19 cellular contexts compared by ENCODE assay signal in the genomic region with DNA sequence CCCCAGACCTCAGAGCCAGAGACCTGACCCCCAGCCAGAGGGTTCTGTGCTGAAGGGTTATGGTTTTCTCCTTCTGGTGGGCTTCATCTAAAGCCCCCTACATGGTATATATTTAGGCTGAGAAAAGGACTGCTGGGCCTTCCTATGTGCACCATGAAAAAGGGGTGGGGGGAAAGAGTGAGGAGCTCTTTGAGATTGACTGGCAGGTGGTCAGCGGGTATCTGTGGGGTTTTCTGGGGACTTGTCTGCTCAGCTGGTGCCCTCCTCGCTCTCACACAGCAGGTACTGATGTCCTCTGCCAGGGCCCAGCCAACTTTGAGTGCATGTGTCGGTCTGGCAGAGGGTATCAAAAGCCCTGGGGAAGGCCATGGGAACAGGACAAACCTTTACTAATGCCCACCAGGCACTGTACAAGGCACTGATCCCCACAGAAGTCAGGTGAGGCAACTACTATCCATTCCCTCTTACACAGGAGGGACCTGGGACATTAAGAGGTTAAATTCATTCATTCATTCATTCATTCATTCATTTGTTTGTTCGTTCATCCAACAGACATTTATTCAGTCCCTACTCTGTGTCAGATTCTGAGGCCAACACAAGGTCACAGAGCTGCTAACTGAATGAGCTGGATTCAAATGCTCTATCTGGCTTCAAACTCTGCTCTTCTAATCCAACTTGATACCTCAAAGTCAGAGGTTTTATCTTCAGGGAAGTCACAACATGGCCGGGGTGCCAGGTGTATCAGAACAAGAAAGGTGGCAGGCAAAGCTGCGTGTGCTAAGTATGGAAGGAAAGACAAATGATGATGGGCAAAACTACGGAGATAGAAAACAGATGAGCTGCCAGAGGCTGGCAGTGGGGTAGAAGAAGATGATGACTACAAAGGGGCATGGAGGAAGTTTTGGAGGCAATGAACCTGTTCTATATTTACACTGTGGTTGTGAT. TPM values are rescaled to one million over a fixed set of nuclear protein-coding genes. Genes with fewer than 3 reads are reported as not detected.
DNase-seq lines count a peak whose midpoint lies in the region; ATAC-seq and TF ChIP-seq lines count a peak whose summit lies in the region.
"Had no signal": no experiment of that assay in that cellular context is flagged by ENCODE, and none has a peak within 500 bp of the region (broad histone marks: within the 10 kb centered on the region; RNA-seq: fewer than 3 reads in every experiment).

No MANE protein-coding gene starts in this region.

- H3K4me1 ChIP-seq in heart right ventricle (peaks cover 2 to 56% (median 29%) of the 10 kb centered on the region in 9 donors), colonic mucosa (no peaks in the 10 kb centered on the region)
- H3K4me1 ChIP-seq: BLaER1 treated with 17β-estradiol and CSF1 and Interleukin-3, amounts not matched to agents 10 nM and 100 nM had no signal

- TF ChIP-seq CTCF in heart right ventricle (IDR thresholded peaks at IDR 0.05) (no peak), colonic mucosa (IDR thresholded peaks at IDR 0.05) (no peak), osteocyte (IDR thresholded peaks at IDR 0.05) (no peak)

- DNase-seq in heart right ventricle (no peak), left cardiac atrium (no peak), colonic mucosa (peak; percentile 11), osteocyte (ENCODE audit: extremely low spot score, unreplicated experiment) (peak; percentile 49), NCI-H69 (lab: John Stamatoyannopoulos, UW) (no peak)
- no peak for DNase-seq in activated CD4-positive, CD25-positive, alpha-beta regulatory T cell (lab: John Stamatoyannopoulos, UW)
- DNase-seq: CD4-positive, alpha-beta T cell; NCI-H1048; NCI-H1417; NCI-H187; NCI-H524; NCI-H82; NK-92 treated with Interleukin-12 subunit alpha and Interleukin-12 subunit beta, amount 100 ng/mL, for 24 hours; SK-N-SH had no signal

- ATAC-seq in heart right ventricle (peak in 1 of 8 donors; percentile 20), left cardiac atrium (no peak), GM18870 (IDR thresholded peaks at IDR 0.05; ENCODE audit: unreplicated experiment) (no peak)
- ATAC-seq: PC-3 had no signal

- no peaks in the 10 kb centered on the region for H3K9me3 Mint-ChIP-seq in osteocyte (ENCODE audit: unreplicated experiment)
- H3K9me3 Mint-ChIP-seq: CD4-positive, alpha-beta T cell; IgD-negative memory B cell had no signal

- H3K36me3 Mint-ChIP-seq in osteocyte (ENCODE audit: unreplicated experiment): no peaks in the 10 kb centered on the region
- H3K36me3 Mint-ChIP-seq: IgD-negative memory B cell had no signal

- H3K27ac Mint-ChIP-seq in osteocyte (ENCODE audit: unreplicated experiment): no peak overlapping the region
- H3K27ac Mint-ChIP-seq: CD4-positive, alpha-beta T cell; IgD-negative memory B cell had no signal

- no peaks in the 10 kb centered on the region for H3K27me3 ChIP-seq in heart right ventricle
- H3K27me3 ChIP-seq in colonic mucosa: no peaks in the 10 kb centered on the region
- H3K27me3 ChIP-seq: BLaER1 treated with 17β-estradiol and CSF1 and Interleukin-3, amounts not matched to agents 10 nM and 100 nM had no signal

- H3K36me3 ChIP-seq in heart right ventricle (no peaks in the 10 kb centered on the region), colonic mucosa (no peaks in the 10 kb centered on the region)
- H3K36me3 ChIP-seq: BLaER1 treated with 17β-estradiol and CSF1 and Interleukin-3, amounts not matched to agents 10 nM and 100 nM had no signal

- peaks cover 47% of the 10 kb centered on the region for H3K27me3 Mint-ChIP-seq in osteocyte (ENCODE audit: unreplicated experiment)

- H3K27ac ChIP-seq in heart right ventricle: peak overlapping the region in 6 of 10 donors; percentile 25 to 68 (median 44)
- H3K27ac ChIP-seq in colonic mucosa: no peak overlapping the region
- H3K27ac ChIP-seq: BLaER1 treated with 17β-estradiol and CSF1 and Interleukin-3, amounts not matched to agents 10 nM and 100 nM; HL-60 had no signal

- H3K4me3 Mint-ChIP-seq in osteocyte (ENCODE audit: unreplicated experiment): no peak overlapping the region
- H3K4me3 Mint-ChIP-seq: CD4-positive, alpha-beta T cell; IgD-negative memory B cell had no signal

- no peak overlapping the region for H3K4me3 ChIP-seq in heart right ventricle
- H3K4me3 ChIP-seq in colonic mucosa: no peak overlapping the region
- H3K4me3 ChIP-seq: BLaER1 treated with 17β-estradiol and CSF1 and Interleukin-3, amounts not matched to agents 10 nM and 100 nM had no signal

- 78 to 81% methylated on average over 7 of the region's 7 CpGs for WGBS in heart right ventricle, 2 donors

- H3K4me1 Mint-ChIP-seq in osteocyte (ENCODE audit: unreplicated experiment): no peaks in the 10 kb centered on the region
- H3K4me1 Mint-ChIP-seq: IgD-negative memory B cell had no signal

- no peak overlapping the region for H3K9ac ChIP-seq in colonic mucosa (ENCODE audit: low read depth in 2 of 2, low read length in 2 of 2)
- H3K9ac ChIP-seq: BLaER1 treated with 17β-estradiol and CSF1 and Interleukin-3, amounts not matched to agents 10 nM and 100 nM; SK-N-SH had no signal

- intact Hi-C loops in heart right ventricle (cut with DNase I): loop anchor here in 2 of 10 donors (10.0 kb wide), 2 partner anchors 72 to 82 kb away; no protein-coding TSS in a partner anchor
- intact Hi-C loops in left cardiac atrium (cut with DNase I): loop anchor here in 1 of 2 donors (10.0 kb wide), 1 partner anchor 72 kb away; no protein-coding TSS in a partner anchor
- intact Hi-C loops in colonic mucosa (cut with DNase I): no loop called here

- no peaks in the 10 kb centered on the region for H3K9me3 ChIP-seq in heart right ventricle
- no peaks in the 10 kb centered on the region for H3K9me3 ChIP-seq in colonic mucosa
- H3K9me3 ChIP-seq: BLaER1 treated with 17β-estradiol and CSF1 and Interleukin-3, amounts not matched to agents 10 nM and 100 nM; SK-N-SH had no signal

RNA-seq across cellular contexts. Expression of a gene that starts 44.6 kb away (rescaled TPM):
- total RNA-seq in heart right ventricle (10 to 100 TPM; 15.2 to 30.5 (median 26.2) TPM), left cardiac atrium (10 to 100 TPM; 15.7 to 22.5 TPM), colonic mucosa (1 to 10 TPM; 1.8 to 5.7 TPM), osteocyte (0.16 TPM in 1 of 2 replicates, not detected in the other)
- polyA plus RNA-seq in heart right ventricle: 10 to 100 TPM; 15.4 to 20.9 TPM
- total RNA-seq: CD4-positive, alpha-beta T cell; PC-3 had no signal
- polyA plus RNA-seq: IgD-negative memory B cell had no signal

Comparison
In these comparisons a context has a peak if more than half of its experiments do, and no peak if none do; other contexts are left out.
1. DNase-seq: peak in colonic mucosa (single experiment) and osteocyte (single experiment); none in heart right ventricle (0 of 2), left cardiac atrium (single experiment), activated CD4-positive, CD25-positive, alpha-beta regulatory T cell (0 of 4) and NCI-H69 (single experiment).